ENCODE assay signal across 16 cellular contexts in genomic region chr1:183719289-183719688, GRCh38.
A peak's percentile ranks its signal among the peaks of the same experiment; 100 is the strongest.
DNase-seq lines count a peak whose midpoint lies in the region; ATAC-seq and TF ChIP-seq lines count a peak whose summit lies in the region.
"Had no signal": no experiment of that assay in that cellular context is flagged by ENCODE, and none has a peak within 500 bp of the region (broad histone marks: within the 10 kb centered on the region; RNA-seq: fewer than 3 reads in every experiment).

No MANE protein-coding gene starts in this region.

- ATAC-seq in GM23338 (peak; percentile 65), GM18868 (IDR thresholded peaks at IDR 0.05; ENCODE audit: unreplicated experiment) (no peak), HG03097 (IDR thresholded peaks at IDR 0.05; ENCODE audit: low FRiP score, unreplicated experiment) (no peak)
- no peak for ATAC-seq in activated CD8-positive, alpha-beta T cell treated with anti-CD3 and anti-CD28 coated beads, Interleukin-2, amount 10 ng/mL, durations not matched to agents 7 days and 5 days
- ATAC-seq: HCT116 had no signal

- TF ChIP-seq CTCF in 22Rv1 (IDR thresholded peaks at IDR 0.05) (no peak), GM23338 (conservative IDR thresholded peaks at IDR 0.05; ENCODE audit: low read depth in 2 of 2) (no peak)

- H3K4me1 ChIP-seq in GM23338 (ENCODE audit: insufficient read depth) (peaks cover 8% of the 10 kb centered on the region; the same call in 1 of the 2 replicates), NT2/D1 (ENCODE audit: insufficient read depth, insufficient read length) (no peaks in the 10 kb centered on the region)
- H3K4me1 ChIP-seq: BLaER1, SJSA1 had no signal

- POLR2A ChIA-PET in activated CD8-positive, alpha-beta T cell treated with anti-CD3 and anti-CD28 coated beads, Interleukin-2, amount 10 ng/mL, durations not matched to agents 7 days and 5 days (lab: Charles Lee), result no interaction called here

- peaks cover 3% of the 10 kb centered on the region; the same call in 1 of the 2 replicates for H3K9me2 ChIP-seq in GM23338 (ENCODE audit: insufficient read depth)

- no peaks in the 10 kb centered on the region for H3K27me3 Mint-ChIP-seq in GM23338 (ENCODE audit: insufficient read depth, low read depth, poor library complexity)
- no peaks in the 10 kb centered on the region for H3K27me3 Mint-ChIP-seq in activated CD8-positive, alpha-beta T cell treated with anti-CD3 and anti-CD28 coated beads, Interleukin-2, amount 10 ng/mL, durations not matched to agents 7 days and 5 days (ENCODE audit: low read depth)
- H3K27me3 Mint-ChIP-seq: CD8-positive, alpha-beta memory T cell had no signal

- no peak overlapping the region for H3K9ac ChIP-seq in NT2/D1 (ENCODE audit: insufficient read length, low read depth)
- H3K9ac ChIP-seq: BLaER1 had no signal

- H3K4me1 Mint-ChIP-seq in GM23338, result peaks cover 4% of the 10 kb centered on the region; the same call in 2 of the 3 replicates
- no peaks in the 10 kb centered on the region for H3K4me1 Mint-ChIP-seq in activated CD8-positive, alpha-beta T cell treated with anti-CD3 and anti-CD28 coated beads, Interleukin-2, amount 10 ng/mL, durations not matched to agents 7 days and 5 days (ENCODE audit: low read depth)
- H3K4me1 Mint-ChIP-seq: CD8-positive, alpha-beta memory T cell had no signal

- peak overlapping the region; percentile 30; the same call in 1 of the 2 replicates for H3K27ac ChIP-seq in 22Rv1
- H3K27ac ChIP-seq in GM23338 (ENCODE audit: low read depth), result no peak overlapping the region
- H3K27ac ChIP-seq: BLaER1, SJSA1 had no signal

- H3K9me3 Mint-ChIP-seq in GM23338, result no peaks in the 10 kb centered on the region
- H3K9me3 Mint-ChIP-seq in activated CD8-positive, alpha-beta T cell treated with anti-CD3 and anti-CD28 coated beads, Interleukin-2, amount 10 ng/mL, durations not matched to agents 7 days and 5 days (ENCODE audit: insufficient read depth), result no peaks in the 10 kb centered on the region
- H3K9me3 Mint-ChIP-seq: CD8-positive, alpha-beta memory T cell had no signal

- H3F3A ChIP-seq in GM23338 (replicated peaks; ENCODE audit: low read depth), result no peaks in the 10 kb centered on the region

- no peaks in the 10 kb centered on the region for H3K27me3 ChIP-seq in GM23338 (ENCODE audit: insufficient read depth)
- H3K27me3 ChIP-seq in NT2/D1 (ENCODE audit: insufficient read depth, insufficient read length), result no peaks in the 10 kb centered on the region
- H3K27me3 ChIP-seq: BLaER1, SJSA1 had no signal

- no peaks in the 10 kb centered on the region for H3K79me2 ChIP-seq in GM23338 (replicated peaks; ENCODE audit: insufficient read depth)

- no peaks in the 10 kb centered on the region for H3K9me3 ChIP-seq in NT2/D1 (ENCODE audit: insufficient read depth, low read length)
- H3K9me3 ChIP-seq: BLaER1, SJSA1 had no signal

- H3K36me3 Mint-ChIP-seq in GM23338 (ENCODE audit: low read depth), result no peaks in the 10 kb centered on the region
- no peaks in the 10 kb centered on the region for H3K36me3 Mint-ChIP-seq in activated CD8-positive, alpha-beta T cell treated with anti-CD3 and anti-CD28 coated beads, Interleukin-2, amount 10 ng/mL, durations not matched to agents 7 days and 5 days (ENCODE audit: low read depth)
- H3K36me3 Mint-ChIP-seq: CD8-positive, alpha-beta memory T cell had no signal

- no peak overlapping the region for H3K4me3 Mint-ChIP-seq in GM23338
- no peak overlapping the region for H3K4me3 Mint-ChIP-seq in activated CD8-positive, alpha-beta T cell treated with anti-CD3 and anti-CD28 coated beads, Interleukin-2, amount 10 ng/mL, durations not matched to agents 7 days and 5 days
- H3K4me3 Mint-ChIP-seq: CD8-positive, alpha-beta memory T cell had no signal

- H3K4me2 ChIP-seq in GM23338, result no peak overlapping the region
- H3K4me2 ChIP-seq: BLaER1 had no signal

- H3K36me3 ChIP-seq in GM23338 (ENCODE audit: insufficient read depth), result no peaks in the 10 kb centered on the region
- no peaks in the 10 kb centered on the region for H3K36me3 ChIP-seq in NT2/D1 (ENCODE audit: insufficient read depth, insufficient read length, low read length)
- H3K36me3 ChIP-seq: BLaER1, SJSA1 had no signal

- CTCF ChIA-PET in activated CD8-positive, alpha-beta T cell treated with anti-CD3 and anti-CD28 coated beads, Interleukin-2, amount 10 ng/mL, durations not matched to agents 7 days and 5 days (lab: Charles Lee), result interaction anchor here (1.3 to 1.6 kb wide), 2 partner anchors 34 to 64 kb away, joined by 4 read pairs; no protein-coding TSS in a partner anchor

- no peak for DNase-seq in GM23338 (ENCODE audit: low spot score)
- peak; percentile 22 for DNase-seq in NT2/D1 (ENCODE audit: low read depth, low spot score)
- peak; percentile 36 for DNase-seq in iPS-NIHi7 (ENCODE audit: extremely low spot score)
- no peak for DNase-seq in activated CD8-positive, alpha-beta T cell treated with anti-CD3 and anti-CD28 coated beads, Interleukin-2, amount 10 ng/mL, durations not matched to agents 7 days and 5 days
- DNase-seq in LoVo (ENCODE audit: low spot score), result no peak
- DNase-seq: CD8-positive, alpha-beta memory T cell; GF-D8; NCI-H1436 treated with DMSO at 0.1 percent for 48 hours; NCI-H446; SW 1271 had no signal

- H3K4me3 ChIP-seq in GM23338 (no peak overlapping the region), NT2/D1 (ENCODE audit: insufficient read length, low read depth) (no peak overlapping the region)
- H3K4me3 ChIP-seq: BLaER1, SJSA1 had no signal

- H4K20me1 ChIP-seq in GM23338 (replicated peaks; ENCODE audit: insufficient read depth), result no peaks in the 10 kb centered on the region
- H4K20me1 ChIP-seq: BLaER1 had no signal

- 0 out of 2 replicates have a peak overlapping the region, but pooled peaks have one; percentile 2 for H2AFZ ChIP-seq in GM23338

- H3K27ac Mint-ChIP-seq in GM23338, result no peak overlapping the region
- H3K27ac Mint-ChIP-seq in activated CD8-positive, alpha-beta T cell treated with anti-CD3 and anti-CD28 coated beads, Interleukin-2, amount 10 ng/mL, durations not matched to agents 7 days and 5 days, result no peak overlapping the region

TF ChIP-seq in GM23338, 12 proteins besides CTCF, POLR2A, EP300 and RAD21:
- TF ChIP-seq EZH2phosphoT487 (IDR thresholded peaks at IDR 0.05; ENCODE audit: unreplicated experiment) (no peak), ZNF462 (CRISPR knock-in tag; IDR thresholded peaks at IDR 0.05) (peak; percentile 60; the same call in 1 of the 2 replicates)
TF ChIP-seq in GM23338: peak in this region for 1.

Comparison
In these comparisons a context has a peak if more than half of its experiments do, and no peak if none do; other contexts are left out.
1. DNase-seq: peak in NT2/D1 (single experiment) and iPS-NIHi7 (single experiment); none in GM23338 (single experiment), activated CD8-positive, alpha-beta T cell treated with anti-CD3 and anti-CD28 coated beads, Interleukin-2, amount 10 ng/mL, durations not matched to agents 7 days and 5 days (single experiment) and LoVo (single experiment).